ENCODE assay signal across 20 cellular contexts in the genomic region with DNA sequence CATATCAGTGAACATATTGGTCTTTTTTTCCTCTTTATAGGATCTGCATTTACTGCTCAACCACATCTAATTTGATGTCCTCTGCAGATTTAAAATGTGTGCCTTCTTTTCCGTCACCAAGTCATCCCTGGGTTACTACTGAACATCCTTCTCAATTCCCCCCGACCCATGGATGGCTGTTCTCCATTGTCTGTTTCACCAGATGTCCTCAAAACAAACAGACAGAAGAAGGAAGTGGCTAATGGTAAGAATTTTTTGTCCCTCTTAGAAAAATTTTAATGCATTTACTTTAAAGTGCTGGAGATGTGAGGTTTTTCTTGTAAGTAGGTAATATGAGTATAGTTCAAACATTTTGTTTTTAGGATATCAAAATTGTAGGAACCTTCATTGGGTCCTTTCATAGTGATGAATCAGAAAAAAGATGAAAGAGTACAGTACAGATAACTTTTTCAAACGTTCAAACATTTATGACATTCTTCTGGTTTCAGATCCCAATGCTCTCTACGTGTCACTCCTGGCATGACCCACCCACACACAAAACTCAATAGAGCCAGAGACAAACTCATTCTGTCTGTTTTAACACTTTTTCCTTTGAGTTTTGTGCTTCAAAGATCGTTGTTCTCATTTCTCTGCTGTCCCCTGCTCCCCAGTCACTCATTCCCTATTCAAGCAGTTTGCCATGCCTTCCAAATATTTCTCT.
"Had no signal": no experiment of that assay in that cellular context is flagged by ENCODE, and none has a peak within 500 bp of the region (broad histone marks: within the 10 kb centered on the region; RNA-seq: fewer than 3 reads in every experiment).

No MANE protein-coding gene starts in this region.

- H3K27me3 ChIP-seq: dorsolateral prefrontal cortex, esophagus squamous epithelium, hepatocyte, neural progenitor cell, ovary had no signal

- H3K27ac ChIP-seq: dorsolateral prefrontal cortex, epithelial cell of prostate, esophagus squamous epithelium, hepatocyte, neural progenitor cell, ovary had no signal

- H3K4me2 ChIP-seq: hepatocyte, neural progenitor cell had no signal

- DNase-seq: cortex of kidney; dorsolateral prefrontal cortex; effector memory CD4-positive, alpha-beta T cell; esophagus squamous epithelium; foreskin fibroblast; left colon; left ventricle myocardium superior; mesenchymal stem cell; midbrain; nucleus accumbens; ovary; right cardiac atrium; small intestine; stimulated activated CD4-positive, alpha-beta T cell treated with anti-CD3 and anti-CD28 coated beads, Interleukin-2, amount 100 ng/mL, for 48 hours; stimulated activated naive CD4-positive, alpha-beta T cell treated with Interleukin-2 at 50 U/mL for 16 hours; trophoblast cell had no signal

- H3K9me3 ChIP-seq: ovary had no signal

- H3K4me3 ChIP-seq: dorsolateral prefrontal cortex, esophagus squamous epithelium, hepatocyte, lung, neural progenitor cell, ovary had no signal

- H3K9ac ChIP-seq: neural progenitor cell had no signal

- H3K36me3 ChIP-seq: neural progenitor cell, ovary had no signal
